In genomic region chr12:19429491-19429890, GRCh38 we compare ENCODE assay signal across 2 cellular contexts. TPM values are rescaled to one million over a fixed set of nuclear protein-coding genes. Genes with fewer than 3 reads are reported as not detected.
DNase-seq lines count a peak whose midpoint lies in the region; TF ChIP-seq lines count a peak whose summit lies in the region.
"Not testable (repeated sequence)": the region's sequence is repeated elsewhere in the genome, so short reads cannot be mapped to it uniquely, and the experiment has no call there.

No MANE protein-coding gene starts in this region.

- POLR2A ChIA-PET in HEK293 (lab: Yijun Ruan, JAX) = not testable (repeated sequence)

- H3K4me1 Mint-ChIP-seq in type B pancreatic cell (ENCODE audit: unreplicated experiment) = not testable (repeated sequence)

- H3K9me3 Mint-ChIP-seq in type B pancreatic cell = not testable (repeated sequence)

- H3K27ac Mint-ChIP-seq in type B pancreatic cell = peak overlapping the region; percentile 29

- not testable (repeated sequence) for H3K27ac ChIP-seq in HEK293 (ENCODE audit: extremely low read depth, low read depth, low read length)

- H3K4me3 ChIP-seq in HEK293 (ENCODE audit: low read depth, low read length) = not testable (repeated sequence)

- DNase-seq in type B pancreatic cell (ENCODE audit: extremely low spot score, unreplicated experiment) = not testable (repeated sequence)

- not testable (repeated sequence) for H3K9me3 ChIP-seq in HEK293 (ENCODE audit: control insufficient read depth, insufficient read depth, low read depth, low read length)

- H3K4me3 Mint-ChIP-seq in type B pancreatic cell = not testable (repeated sequence)

- TF ChIP-seq CTCF in HEK293 (tag by site-specific recombination; IDR thresholded peaks at IDR 0.05); type B pancreatic cell (conservative IDR thresholded peaks at IDR 0.05): not testable (repeated sequence)

- H3K4me1 ChIP-seq in HEK293 (ENCODE audit: control insufficient read depth, insufficient read depth, low read length) = not testable (repeated sequence)

- not testable (repeated sequence) for H3K36me3 ChIP-seq in HEK293 (ENCODE audit: control insufficient read depth in 2 of 2, insufficient read depth in 1 of 2, low read length in 2 of 2)

- H3K36me3 Mint-ChIP-seq in type B pancreatic cell = not testable (repeated sequence)

- H3K27me3 Mint-ChIP-seq in type B pancreatic cell = not testable (repeated sequence)

- CTCF ChIA-PET in HEK293 (lab: Yijun Ruan, JAX) = not testable (repeated sequence)

TF ChIP-seq in HEK293, 187 proteins besides CTCF, POLR2A, EP300 and RAD21:
- peak; percentile 57 for TF ChIP-seq SCRT1 (tag by site-specific recombination; IDR thresholded peaks at IDR 0.05; ENCODE audit: borderline replicate concordance)
- peak; percentile 53 for TF ChIP-seq SCRT2 (tag by site-specific recombination; IDR thresholded peaks at IDR 0.05)
TF ChIP-seq in HEK293: peak in this region for 2; not testable (repeated sequence) for 185.

RNA-seq across cellular contexts. Expression of gene AEBP2, which starts 9.8 kb away (rescaled TPM):
- total RNA-seq in type B pancreatic cell (ENCODE audit: low replicate concordance) = 45.8 and 83.5 TPM in 2 replicates
